24 cellular contexts compared by ENCODE assay signal in genomic region chr1:18011703-18012102, GRCh38.
"Had no signal": no experiment of that assay in that cellular context is flagged by ENCODE, and none has a peak within 500 bp of the region (broad histone marks: within the 10 kb centered on the region; RNA-seq: fewer than 3 reads in every experiment).

No MANE protein-coding gene starts in this region.

- H3K27me3 ChIP-seq: colonic mucosa, foreskin keratinocyte had no signal

- H3K36me3 ChIP-seq: colonic mucosa, esophagus muscularis mucosa, esophagus squamous epithelium, gastrocnemius medialis, gastroesophageal sphincter, heart left ventricle, heart right ventricle had no signal

- H3K4me1 ChIP-seq: colonic mucosa, esophagus muscularis mucosa, esophagus squamous epithelium, foreskin keratinocyte, gastrocnemius medialis, gastroesophageal sphincter, heart left ventricle, heart right ventricle had no signal

- H3K9me3 ChIP-seq: colonic mucosa, esophagus muscularis mucosa, esophagus squamous epithelium, gastrocnemius medialis, gastroesophageal sphincter, heart left ventricle, heart right ventricle had no signal

- ATAC-seq: effector memory CD8-positive, alpha-beta T cell; esophagus mucosa; foreskin keratinocyte; gastrocnemius medialis; gastroesophageal sphincter; heart left ventricle; heart right ventricle had no signal

- H3K27ac ChIP-seq: colonic mucosa, coronary artery, dorsolateral prefrontal cortex, epithelial cell of prostate, esophagus muscularis mucosa, esophagus squamous epithelium, foreskin keratinocyte, gastrocnemius medialis, gastroesophageal sphincter, heart left ventricle, heart right ventricle had no signal

- H3K4me3 ChIP-seq: colonic mucosa, coronary artery, dorsolateral prefrontal cortex, esophagus muscularis mucosa, esophagus squamous epithelium, gastrocnemius medialis, gastroesophageal sphincter, heart left ventricle, heart right ventricle had no signal

- DNase-seq: colonic mucosa; cortex of kidney; dermis blood vessel endothelial cell; dorsolateral prefrontal cortex; effector CD4-positive, alpha-beta T cell; effector CD8-positive, alpha-beta T cell; effector memory CD4-positive, alpha-beta T cell; effector memory CD8-positive, alpha-beta T cell; endodermal cell; erythroblast; esophagus squamous epithelium; foreskin fibroblast; foreskin melanocyte; gastrocnemius medialis; glutamatergic neuron; head of caudate nucleus; heart left ventricle; heart right ventricle had no signal
